In genomic region chr2:233320470-233320869, GRCh38 we compare ENCODE assay signal across 1 cellular context.
TF ChIP-seq lines count a peak whose summit lies in the region.

No MANE protein-coding gene starts in this region.

TF ChIP-seq in HepG2, 621 proteins besides CTCF, POLR2A, EP300 and RAD21:
- TF ChIP-seq ZNF34 (CRISPR knock-in tag; IDR thresholded peaks at IDR 0.05; ENCODE audit: borderline replicate concordance), result 0 out of 2 replicates have a peak, but pooled peaks have one; percentile 44
- TF ChIP-seq ZNF597 (CRISPR knock-in tag; IDR thresholded peaks at IDR 0.05), result no peak
- TF ChIP-seq THAP9 (CRISPR knock-in tag; IDR thresholded peaks at IDR 0.05; ENCODE audit: borderline replicate concordance), result 0 out of 2 replicates have a peak, but pooled peaks have one; percentile 8
TF ChIP-seq in HepG2: peak in this region for 2.
